ENCODE assay signal across 26 cellular contexts in genomic region chr15:98103570-98103969, GRCh38.
"Had no signal": no experiment of that assay in that cellular context is flagged by ENCODE, and none has a peak within 500 bp of the region (broad histone marks: within the 10 kb centered on the region; RNA-seq: fewer than 3 reads in every experiment).

No MANE protein-coding gene starts in this region.

- H3K4me3 Mint-ChIP-seq: activated B cell treated with CpG ODN at 0.5 μM for 24 hours; activated CD8-positive, alpha-beta T cell treated with anti-CD3 and anti-CD28 coated beads for 36 hours; activated naive CD8-positive, alpha-beta T cell; activated T-cell treated with anti-CD3 and anti-CD28 coated beads, Interleukin-2, amount 50 U/mL, for 4 hours; activated T-helper 17 cell treated with anti-CD3 and anti-CD28 coated beads, Interleukin-2, amount 50 U/mL, for 72 hours had no signal

- H3K27me3 ChIP-seq: body of pancreas, foreskin keratinocyte, gastrocnemius medialis had no signal

- DNase-seq: activated B cell treated with CpG ODN at 0.5 μM for 24 hours; activated CD4-positive, alpha-beta T cell treated with anti-CD3 and anti-CD28 coated beads for 48 hours; activated CD4-positive, alpha-beta T cell treated with anti-CD3 and anti-CD28 coated beads, Interleukin-2, amount 50 U/mL, for 1 hour; activated CD4-positive, alpha-beta T cell treated with anti-CD3 and anti-CD28 coated beads, Interleukin-2, amount 50 U/mL, for 48 hours; activated CD8-positive, alpha-beta memory T cell treated with anti-CD3 and anti-CD28 coated beads for 24 hours; activated CD8-positive, alpha-beta T cell treated with anti-CD3 and anti-CD28 coated beads for 36 hours; activated effector memory CD4-positive, alpha-beta T cell treated with Interleukin-2 at 50 U/mL for 16 hours; activated gamma-delta T cell treated with Interleukin-2 at 50 U/mL for 16 hours; activated naive CD4-positive, alpha-beta T cell treated with anti-CD3 and anti-CD28 coated beads, Interleukin-2, amount 50 U/mL, for 16 hours; activated naive CD4-positive, alpha-beta T cell treated with Interleukin-2 at 50 U/mL for 16 hours; activated T-cell treated with anti-CD3 and anti-CD28 coated beads, Interleukin-2, amount 50 U/mL, for 4 hours; amniotic stem cell; aorta; body of pancreas; caudate nucleus; cortex of kidney; dermis blood vessel endothelial cell; effector CD4-positive, alpha-beta T cell; foreskin keratinocyte; gastrocnemius medialis; glutamatergic neuron; heart left ventricle; T-helper 2 cell had no signal

- H3K27ac ChIP-seq: body of pancreas, foreskin keratinocyte, gastrocnemius medialis, heart left ventricle, VCaP had no signal

- H3K9me3 ChIP-seq: body of pancreas, gastrocnemius medialis, heart left ventricle had no signal

- H3K36me3 Mint-ChIP-seq: activated naive CD8-positive, alpha-beta T cell had no signal

- H3K4me1 Mint-ChIP-seq: activated B cell treated with CpG ODN at 0.5 μM for 24 hours; activated T-helper 17 cell treated with anti-CD3 and anti-CD28 coated beads, Interleukin-2, amount 50 U/mL, for 72 hours had no signal

- H3K36me3 ChIP-seq: gastrocnemius medialis, heart left ventricle had no signal

- H3K27me3 Mint-ChIP-seq: activated B cell treated with CpG ODN at 0.5 μM for 24 hours; activated CD8-positive, alpha-beta T cell treated with anti-CD3 and anti-CD28 coated beads for 36 hours; activated naive CD8-positive, alpha-beta T cell had no signal

- H3K9me3 Mint-ChIP-seq: activated T-cell treated with anti-CD3 and anti-CD28 coated beads, Interleukin-2, amount 50 U/mL, for 4 hours; activated T-helper 17 cell treated with anti-CD3 and anti-CD28 coated beads, Interleukin-2, amount 50 U/mL, for 72 hours had no signal

- H3K4me3 ChIP-seq: body of pancreas, gastrocnemius medialis, heart left ventricle had no signal

- H3K4me1 ChIP-seq: body of pancreas, foreskin keratinocyte, gastrocnemius medialis, heart left ventricle had no signal

- H3K27ac Mint-ChIP-seq: activated B cell treated with CpG ODN at 0.5 μM for 24 hours; activated CD8-positive, alpha-beta T cell treated with anti-CD3 and anti-CD28 coated beads for 36 hours; activated naive CD8-positive, alpha-beta T cell; activated T-helper 17 cell treated with anti-CD3 and anti-CD28 coated beads, Interleukin-2, amount 50 U/mL, for 72 hours had no signal
